ENCODE assay signal across 15 cellular contexts in the genomic region with DNA sequence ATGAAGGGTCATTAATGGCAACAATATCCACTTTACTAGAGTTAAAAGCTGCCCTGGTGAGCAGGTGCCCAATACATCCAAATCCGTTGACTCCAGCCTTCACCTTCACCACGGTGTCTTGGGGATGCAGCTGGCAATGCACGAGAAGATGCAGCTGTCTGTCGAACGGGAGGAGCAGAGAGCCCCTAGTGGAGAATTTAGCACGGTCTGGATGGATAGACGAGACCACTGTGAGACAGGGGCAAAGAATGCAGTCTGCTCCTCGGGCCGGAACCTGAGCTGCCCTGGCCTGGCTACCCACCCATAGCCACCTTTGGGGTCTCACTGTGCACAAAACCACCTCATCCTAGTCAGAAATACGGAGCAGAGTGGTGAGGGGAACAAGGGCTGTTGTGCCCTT. TPM values are rescaled to one million over a fixed set of nuclear protein-coding genes. Genes with fewer than 3 reads are reported as not detected.
DNase-seq lines count a peak whose midpoint lies in the region; ATAC-seq, FAIRE-seq and TF ChIP-seq lines count a peak whose summit lies in the region.
"Had no signal": no experiment of that assay in that cellular context is flagged by ENCODE, and none has a peak within 500 bp of the region (broad histone marks: within the 10 kb centered on the region; RNA-seq: fewer than 3 reads in every experiment).

No MANE protein-coding gene starts in this region.

- no peak overlapping the region for H3K23ac ChIP-seq in mesenchymal stem cell (ENCODE audit: low read length in 2 of 2)

- no peaks in the 10 kb centered on the region for H3K36me3 Mint-ChIP-seq in activated CD4-positive, alpha-beta T cell treated with anti-CD3 and anti-CD28 coated beads for 36 hours (ENCODE audit: low read depth)

- no peak for FAIRE-seq in K562 (lab: Jason Lieb, UNC)
- FAIRE-seq: G401.6 had no signal

- no peak overlapping the region for H4K8ac ChIP-seq in mesenchymal stem cell (ENCODE audit: low read length)

- POLR2A ChIA-PET in K562 (lab: Yijun Ruan, JAX), result interaction anchor here (0.6 to 0.8 kb wide), 2 partner anchors 21 to 47 kb away, joined by 3 read pairs; no protein-coding TSS in a partner anchor
- POLR2A ChIA-PET in activated CD4-positive, alpha-beta T cell treated with anti-CD3 and anti-CD28 coated beads for 36 hours (lab: Charles Lee), result no interaction called here

- H2BK15ac ChIP-seq in mesenchymal stem cell (ENCODE audit: low read depth, poor library complexity, severe bottlenecking), result no peak overlapping the region

- H2AFZ ChIP-seq in K562 (ENCODE audit: low read depth, low read length) (no peak overlapping the region), mesenchymal stem cell (ENCODE audit: low read depth, low read length) (no peak overlapping the region)

- H3K14ac ChIP-seq in mesenchymal stem cell (ENCODE audit: low read length in 2 of 2), result no peak overlapping the region

- H3K27ac Mint-ChIP-seq in activated CD4-positive, alpha-beta T cell treated with anti-CD3 and anti-CD28 coated beads for 36 hours, result no peak overlapping the region
- H3K27ac Mint-ChIP-seq: T-helper 2 cell treated with Interferon-gamma antibody and Interleukin-4, amounts not matched to agents 5 μg/mL and 100 μg/mL, for 36 hours had no signal

- no peak overlapping the region for H3K4me3 Mint-ChIP-seq in activated CD4-positive, alpha-beta T cell treated with anti-CD3 and anti-CD28 coated beads for 36 hours
- H3K4me3 Mint-ChIP-seq: activated T-cell treated with anti-CD3 and anti-CD28 coated beads, Interleukin-2, amount 50 U/mL, for 4 hours; T-helper 2 cell treated with Interferon-gamma antibody and Interleukin-4, amounts not matched to agents 5 μg/mL and 100 μg/mL, for 36 hours had no signal

- DNase-seq in Daoy (ENCODE audit: low read depth), result peak; percentile 18
- DNase-seq in LHCN-M2 (ENCODE audit: low read depth), result peak; percentile 37
- peak in 3 of 4 experiments; percentile 16 to 19 (median 17) for DNase-seq in K562 (ENCODE audit: extremely low read depth in 1 of 4, low spot score in 3 of 4)
- DNase-seq in mesenchymal stem cell, result peak; percentile 45
- DNase-seq in gastrocnemius medialis, result no peak
- DNase-seq in Peyer's patch, result no peak
- DNase-seq in activated CD4-positive, alpha-beta T cell treated with anti-CD3 and anti-CD28 coated beads for 36 hours, result no peak
- no peak for DNase-seq in NCI-H2227 (lab: John Stamatoyannopoulos, UW; ENCODE audit: unreplicated experiment)
- DNase-seq: activated T-cell treated with anti-CD3 and anti-CD28 coated beads, Interleukin-2, amount 50 U/mL, for 4 hours; colonic mucosa; NCI-H345; retina; stimulated activated CD8-positive, alpha-beta memory T cell treated with anti-CD3 and anti-CD28 coated beads, Interleukin-4, amount 100 ng/mL, for 48 hours had no signal

- H3K4me2 ChIP-seq in K562 (ENCODE audit: insufficient read depth, low read length), result no peak overlapping the region
- no peak overlapping the region for H3K4me2 ChIP-seq in mesenchymal stem cell (ENCODE audit: low read length, poor library complexity, severe bottlenecking)

- no peak overlapping the region for H3K18ac ChIP-seq in mesenchymal stem cell (ENCODE audit: low read depth in 1 of 2, low read length in 2 of 2)

- no peaks in the 10 kb centered on the region for H3K9me3 Mint-ChIP-seq in activated CD4-positive, alpha-beta T cell treated with anti-CD3 and anti-CD28 coated beads for 36 hours (ENCODE audit: low read depth)
- H3K9me3 Mint-ChIP-seq: activated T-cell treated with anti-CD3 and anti-CD28 coated beads, Interleukin-2, amount 50 U/mL, for 4 hours; T-helper 2 cell treated with Interferon-gamma antibody and Interleukin-4, amounts not matched to agents 5 μg/mL and 100 μg/mL, for 36 hours had no signal

- peaks cover 8% of the 10 kb centered on the region for H3K27me3 Mint-ChIP-seq in activated CD4-positive, alpha-beta T cell treated with anti-CD3 and anti-CD28 coated beads for 36 hours

- H3K79me1 ChIP-seq in mesenchymal stem cell (replicated peaks; ENCODE audit: low read length, poor library complexity, severe bottlenecking), result no peaks in the 10 kb centered on the region

- no peak overlapping the region for H3K4ac ChIP-seq in mesenchymal stem cell (ENCODE audit: low read depth in 1 of 2, low read length in 2 of 2)

- intact Hi-C loops in K562 (cut with micrococcal nuclease) (no loop called here), gastrocnemius medialis (cut with DNase I; ENCODE audit: low total_unique reads) (no loop called here)
- intact Hi-C loops in activated CD4-positive, alpha-beta T cell treated with anti-CD3 and anti-CD28 coated beads for 36 hours (cut with DNase I, micrococcal nuclease), result no loop called here

- TF ChIP-seq CTCF in K562 (IDR thresholded peaks at IDR 0.05 in 2 of 3, conservative IDR thresholded peaks at IDR 0.05 in 1 of 3; ENCODE audit: insufficient read depth in 2 of 3, low read depth in 1 of 3, low read length in 3 of 3), result peak; percentile 34 to 47 (median 37); a peak in 5 of 6 replicates
- no peak for TF ChIP-seq CTCF in gastrocnemius medialis (IDR thresholded peaks at IDR 0.05 in 4 of 5, conservative IDR thresholded peaks at IDR 0.05 in 1 of 5)
- TF ChIP-seq CTCF in Peyer's patch (IDR thresholded peaks at IDR 0.05), result no peak

- H3K4me3 ChIP-seq in K562 (no peak overlapping the region), mesenchymal stem cell (ENCODE audit: insufficient read depth in 1 of 2, low read depth in 1 of 2, low read length in 2 of 2) (no peak overlapping the region), gastrocnemius medialis (no peak overlapping the region), Peyer's patch (no peak overlapping the region)
- H3K4me3 ChIP-seq: colonic mucosa had no signal

- H3K27me3 ChIP-seq in K562 (ENCODE audit: control insufficient read depth in 2 of 2, insufficient read depth in 2 of 2, low read length in 2 of 2) (peaks cover 5 to 18% of the 10 kb centered on the region in 2 experiments; a peak in 3 of 5 replicates), mesenchymal stem cell (ENCODE audit: control insufficient read depth in 1 of 2, insufficient read depth in 1 of 2, low read length in 2 of 2) (peaks cover 0 to 20% of the 10 kb centered on the region in 2 experiments), gastrocnemius medialis (no peaks in the 10 kb centered on the region), Peyer's patch (no peaks in the 10 kb centered on the region)
- H3K27me3 ChIP-seq: colonic mucosa had no signal

- H4K20me1 ChIP-seq in K562 (replicated peaks; ENCODE audit: control insufficient read depth, insufficient read depth, low read length), result no peaks in the 10 kb centered on the region

- H2BK12ac ChIP-seq in mesenchymal stem cell (ENCODE audit: low read length in 2 of 2), result no peak overlapping the region

- TF ChIP-seq POLR2A in K562 (conservative IDR thresholded peaks at IDR 0.05) (no peak), gastrocnemius medialis (IDR thresholded peaks at IDR 0.05) (no peak), Peyer's patch (IDR thresholded peaks at IDR 0.05) (no peak)

- TF ChIP-seq EP300 in K562 (IDR thresholded peaks at IDR 0.05; ENCODE audit: low read length), result no peak

- WGBS in K562 (ENCODE audit: insufficient coverage, low coverage, missing lambda C conversion rate), result under 1% methylated on average over 10 of the region's 10 CpGs
- WGBS in mesenchymal stem cell, result 40% methylated on average over 8 of the region's 10 CpGs

- H3K79me2 ChIP-seq in K562 (ENCODE audit: control insufficient read depth, insufficient read depth, low read length), result no peaks in the 10 kb centered on the region

- H3K9me3 ChIP-seq in K562 (replicated peaks; ENCODE audit: control insufficient read depth, insufficient read depth, low read depth, low read length) (no peaks in the 10 kb centered on the region), mesenchymal stem cell (ENCODE audit: control insufficient read depth, low read length) (no peaks in the 10 kb centered on the region), gastrocnemius medialis (no peaks in the 10 kb centered on the region), Peyer's patch (no peaks in the 10 kb centered on the region)
- H3K9me3 ChIP-seq: colonic mucosa had no signal

- H2BK5ac ChIP-seq in mesenchymal stem cell (ENCODE audit: low read depth, low read length, poor library complexity, severe bottlenecking), result no peak overlapping the region

- no peaks in the 10 kb centered on the region for H3K4me1 ChIP-seq in K562 (replicated peaks in 1 of 2; ENCODE audit: control insufficient read depth in 2 of 2, insufficient read depth in 2 of 2, low read length in 2 of 2)
- H3K4me1 ChIP-seq in mesenchymal stem cell (ENCODE audit: control insufficient read depth, insufficient read depth, low read depth, low read length), result peaks cover 3% of the 10 kb centered on the region
- H3K4me1 ChIP-seq in gastrocnemius medialis, result no peaks in the 10 kb centered on the region
- no peaks in the 10 kb centered on the region for H3K4me1 ChIP-seq in Peyer's patch
- H3K4me1 ChIP-seq: colonic mucosa had no signal

- BruUV-seq in K562 (replicated peaks; lab: Mats Ljungman, UMichigan), result no TSS peak

- no peak overlapping the region for H2AK5ac ChIP-seq in mesenchymal stem cell (ENCODE audit: low read length, severe bottlenecking)

- H3K9ac ChIP-seq in K562 (ENCODE audit: insufficient read depth in 1 of 2, low read depth in 2 of 2, low read length in 2 of 2) (no peak overlapping the region), mesenchymal stem cell (ENCODE audit: low read length) (no peak overlapping the region)

- H3K36me3 ChIP-seq in K562 (ENCODE audit: control insufficient read depth, insufficient read depth, low read length), result no peaks in the 10 kb centered on the region
- no peaks in the 10 kb centered on the region for H3K36me3 ChIP-seq in mesenchymal stem cell (ENCODE audit: control insufficient read depth in 1 of 2, insufficient read depth in 2 of 2, low read depth in 1 of 2, low read length in 2 of 2)
- H3K36me3 ChIP-seq in gastrocnemius medialis, result no peaks in the 10 kb centered on the region
- H3K36me3 ChIP-seq in Peyer's patch, result no peaks in the 10 kb centered on the region
- H3K36me3 ChIP-seq: colonic mucosa had no signal

- no peaks in the 10 kb centered on the region for H3K4me1 Mint-ChIP-seq in activated CD4-positive, alpha-beta T cell treated with anti-CD3 and anti-CD28 coated beads for 36 hours

- no peaks in the 10 kb centered on the region for H3K9me1 ChIP-seq in K562 (ENCODE audit: control insufficient read depth, insufficient read depth, low read length)

- H3K27ac ChIP-seq in K562 (ENCODE audit: extremely low read depth, low read depth, low read length) (no peak overlapping the region), mesenchymal stem cell (ENCODE audit: low read length, poor library complexity, severe bottlenecking) (no peak overlapping the region), gastrocnemius medialis (no peak overlapping the region), Peyer's patch (no peak overlapping the region)
- H3K27ac ChIP-seq: colonic mucosa had no signal

- CTCF ChIA-PET in K562 (lab: Yijun Ruan, JAX; ENCODE audit: low intra/inter-chr PET ratio), result interaction anchor here (0.7 kb wide), 1 partner anchor 1776 kb away, joined by 3 read pairs; no protein-coding TSS in a partner anchor
- CTCF ChIA-PET in activated CD4-positive, alpha-beta T cell treated with anti-CD3 and anti-CD28 coated beads for 36 hours (lab: Charles Lee), result interaction anchor here (0.6 to 0.8 kb wide), 3 partner anchors 16 to 353 kb away, joined by 3 read pairs; no protein-coding TSS in a partner anchor

- ATAC-seq in K562 (peak; percentile 88), gastrocnemius medialis (no peak)
- ATAC-seq in activated CD4-positive, alpha-beta T cell treated with anti-CD3 and anti-CD28 coated beads for 36 hours, result no peak
- ATAC-seq: activated T-cell treated with anti-CD3 and anti-CD28 coated beads, Interleukin-2, amount 50 U/mL, for 4 hours had no signal

- no peak overlapping the region for H2BK120ac ChIP-seq in mesenchymal stem cell (ENCODE audit: low read depth, low read length)

- in situ Hi-C loops in K562 (cut with MboI) (no loop called here), gastrocnemius medialis (cut with MboI; ENCODE audit: low sequenced_read_pairs in 4 of 4) (no loop called here)

- no peak overlapping the region for H4K91ac ChIP-seq in mesenchymal stem cell (ENCODE audit: low read length)

- TF ChIP-seq RAD21 in K562 (CRISPR knock-in tag; conservative IDR thresholded peaks at IDR 0.05 in 1 of 2, IDR thresholded peaks at IDR 0.05 in 1 of 2), result no peak; a peak in 1 of 4 replicates

RNA-seq across cellular contexts. Expression of gene ADRA1B, which starts 35.1 kb away (rescaled TPM):
- 0.63 and 0.80 TPM in 2 replicates for total RNA-seq in Daoy (2014; rRNA removed; shearing (Covaris generic))
- 0.71 and 1.1 TPM in 2 replicates for total RNA-seq in LHCN-M2 (2014; rRNA removed)
- polyA plus RNA-seq in LHCN-M2 (2012), result 3.5 TPM
- total RNA-seq in K562 (2011; cell fraction: chromatin; rRNA removed; ENCODE audit: low replicate concordance), result not detected in 2 replicates
- total RNA-seq in K562 (2011; cell fraction: nucleolus; rRNA removed), result not detected in 2 replicates
- total RNA-seq in K562 (2011; cell fraction: nucleoplasm; rRNA removed), result not detected in 2 replicates
- total RNA-seq in K562 (2014; rRNA removed), result not detected in 2 replicates
- total RNA-seq in K562 (2014; rRNA removed; fragmentation: Illumina TruSeq; extraction: Trizol), result not detected in 2 replicates
- not detected in 2 replicates for total RNA-seq in K562 (2015; rRNA removed; fragmentation: Illumina TruSeq; extraction: Trizol)
- not detected in 2 replicates for total RNA-seq in K562 (2021)
- polyA plus RNA-seq in K562 (2011; rRNA removed), result not detected in 2 replicates
- not detected in 2 replicates for polyA plus RNA-seq in K562 (2011; cell fraction: cytosol; rRNA removed)
- polyA plus RNA-seq in K562 (2011; cell fraction: nucleus; rRNA removed), result not detected in 2 replicates
- polyA plus RNA-seq in K562 (2012), result 0.18 TPM in 1 of 2 replicates, not detected in the other
- polyA plus RNA-seq in K562 (2014; fragmentation: Illumina TruSeq; extraction: Trizol), result not detected in 2 replicates
- not detected for polyA plus RNA-seq in K562 (2014; fragmentation: Nextera tagmentation; extraction: Ambion mirVana)
- polyA plus RNA-seq in K562 (2014; rRNA removed), result not detected in 2 replicates
- not detected in 2 replicates for polyA minus RNA-seq in K562 (2011; rRNA and poly(A)+ RNA removed)
- not detected in 2 replicates for polyA minus RNA-seq in K562 (2011; cell fraction: cytosol; rRNA and poly(A)+ RNA removed)
- not detected in 2 replicates for polyA minus RNA-seq in K562 (2011; cell fraction: nucleus; rRNA and poly(A)+ RNA removed)
- polyA plus RNA-seq in mesenchymal stem cell (2013, experiment 1 of 2), result 0.80 TPM
- 0.70 TPM for polyA plus RNA-seq in mesenchymal stem cell (2013, experiment 2 of 2)
- total RNA-seq in gastrocnemius medialis, result 1 to 10 TPM in 2 of 4 donors, under 1 TPM in 2; 0.61 to 1.9 (median 0.94) TPM
- 10 to 100 TPM in 1 of 4 donors, 1 to 10 TPM in 3; 1.7 to 12.2 (median 5.2) TPM for total RNA-seq in Peyer's patch
- not detected for total RNA-seq in activated CD4-positive, alpha-beta T cell treated with anti-CD3 and anti-CD28 coated beads for 36 hours

RNA-seq across cellular contexts. Expression of gene TTC1, which starts 57.6 kb away (rescaled TPM):
- 128 and 131 TPM in 2 replicates for total RNA-seq in Daoy (2014; rRNA removed; shearing (Covaris generic))
- total RNA-seq in LHCN-M2 (2014; rRNA removed) (55.5 and 63.7 TPM in 2 replicates), K562 (2014; rRNA removed) (60.5 and 66.3 TPM in 2 replicates), K562 (2014; rRNA removed; fragmentation: Illumina TruSeq; extraction: Trizol) (83.0 and 97.2 TPM in 2 replicates), K562 (2015; rRNA removed; fragmentation: Illumina TruSeq; extraction: Trizol) (78.8 and 87.7 TPM in 2 replicates), K562 (2021) (52.6 and 55.0 TPM in 2 replicates), gastrocnemius medialis (10 to 100 TPM; 39.9 to 67.9 (median 56.3) TPM), Peyer's patch (10 to 100 TPM; 11.6 to 85.0 (median 26.4) TPM)
- 61.1 TPM for polyA plus RNA-seq in LHCN-M2 (2012)
- 13.2 and 19.2 TPM in 2 replicates for total RNA-seq in K562 (2011; cell fraction: chromatin; rRNA removed; ENCODE audit: low replicate concordance)
- 6.5 and 9.9 TPM in 2 replicates for total RNA-seq in K562 (2011; cell fraction: nucleolus; rRNA removed)
- 12.8 and 15.0 TPM in 2 replicates for total RNA-seq in K562 (2011; cell fraction: nucleoplasm; rRNA removed)
- polyA plus RNA-seq in K562 (2011; rRNA removed) (35.3 and 51.9 TPM in 2 replicates), K562 (2014; fragmentation: Illumina TruSeq; extraction: Trizol) (109 and 130 TPM in 2 replicates), K562 (2014; fragmentation: Nextera tagmentation; extraction: Ambion mirVana) (100 to 1,000 TPM; 121 to 173 TPM), K562 (2014; rRNA removed) (83.3 and 98.4 TPM in 2 replicates)
- 27.0 and 34.0 TPM in 2 replicates for polyA plus RNA-seq in K562 (2011; cell fraction: cytosol; rRNA removed)
- polyA plus RNA-seq in K562 (2011; cell fraction: nucleus; rRNA removed), result 9.7 and 12.5 TPM in 2 replicates
- polyA plus RNA-seq in K562 (2012), result 66.6 and 72.0 TPM in 2 replicates
- polyA minus RNA-seq in K562 (2011; rRNA and poly(A)+ RNA removed), result 47.9 and 51.0 TPM in 2 replicates
- polyA minus RNA-seq in K562 (2011; cell fraction: cytosol; rRNA and poly(A)+ RNA removed), result 15.5 and 16.9 TPM in 2 replicates
- 5.8 and 10.2 TPM in 2 replicates for polyA minus RNA-seq in K562 (2011; cell fraction: nucleus; rRNA and poly(A)+ RNA removed)
- polyA plus RNA-seq in mesenchymal stem cell (2013, experiment 1 of 2), result 73.4 TPM
- 76.3 TPM for polyA plus RNA-seq in mesenchymal stem cell (2013, experiment 2 of 2)
- total RNA-seq in activated CD4-positive, alpha-beta T cell treated with anti-CD3 and anti-CD28 coated beads for 36 hours, result 10 to 100 TPM; 60.6 to 63.1 TPM

Comparison
In these comparisons a context has a peak if more than half of its experiments do, and no peak if none do; other contexts are left out.
1. DNase-seq: peak in Daoy (single experiment), LHCN-M2 (single experiment), K562 (3 of 4) and mesenchymal stem cell (single experiment); none in gastrocnemius medialis (0 of 2), Peyer's patch (0 of 3), activated CD4-positive, alpha-beta T cell treated with anti-CD3 and anti-CD28 coated beads for 36 hours (single experiment) and NCI-H2227 (single experiment).
2. CTCF ChIP-seq: peak in K562 (3 of 3); none in gastrocnemius medialis (0 of 5) and Peyer's patch (0 of 6).